ENCODE assay signal across 9 cellular contexts in the genomic region with DNA sequence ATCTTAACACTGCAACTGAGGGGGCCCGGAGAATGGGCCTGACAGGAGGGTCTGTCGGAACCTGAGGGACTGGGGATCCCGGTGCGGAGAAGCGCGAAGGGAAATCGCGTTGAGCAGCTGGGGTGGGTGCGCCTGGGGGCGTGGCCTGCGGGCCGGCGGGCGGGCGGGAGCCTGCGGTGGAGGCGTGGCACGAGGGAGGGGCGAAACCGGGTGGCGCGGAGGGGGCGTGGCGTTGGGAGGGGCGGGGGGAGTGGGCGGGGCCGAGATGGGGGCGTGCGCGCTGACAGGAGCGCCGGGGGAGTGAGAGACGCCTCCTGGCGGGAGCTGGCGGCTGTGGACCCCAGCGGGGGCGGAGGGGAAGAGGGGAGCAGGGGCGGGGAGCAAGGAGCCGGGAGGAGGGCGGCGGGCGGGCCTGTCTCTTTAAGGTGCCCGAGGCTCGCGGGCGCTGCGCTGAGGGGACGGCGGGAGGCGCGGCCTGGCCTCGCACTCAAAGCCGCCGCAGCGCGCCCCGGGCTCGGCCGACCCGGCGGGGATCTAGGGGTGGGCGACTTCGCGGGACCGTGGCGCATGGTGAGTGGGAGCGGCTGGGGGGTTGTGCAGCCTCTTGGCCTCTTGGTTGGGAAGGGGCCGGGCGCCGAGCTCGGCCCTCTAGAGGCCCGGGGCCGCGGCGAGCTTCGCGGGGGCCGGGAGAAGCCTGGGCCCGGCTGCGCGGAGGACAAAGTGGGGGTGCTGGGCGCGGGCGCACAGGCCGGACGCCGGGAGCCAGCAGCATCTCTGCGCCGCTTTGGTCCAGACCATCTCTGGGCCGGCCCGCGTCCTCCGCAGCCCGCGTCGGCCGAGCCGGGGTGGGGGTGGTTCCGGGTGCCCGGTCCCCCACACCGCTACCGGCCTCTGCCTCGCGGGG. TPM values are rescaled to one million over a fixed set of nuclear protein-coding genes. Genes with fewer than 3 reads are reported as not detected.
DNase-seq lines count a peak whose midpoint lies in the region; ATAC-seq, FAIRE-seq and TF ChIP-seq lines count a peak whose summit lies in the region.
"Had no signal": no experiment of that assay in that cellular context is flagged by ENCODE, and none has a peak within 500 bp of the region (broad histone marks: within the 10 kb centered on the region; RNA-seq: fewer than 3 reads in every experiment).

TSS of gene TWSG1 (plus strand) at position 423 of the 904 bp plus-strand sequence. CDS start 2,457 bp downstream, outside the sequence.

- peak within 1 kb of the TSS; percentile 95 for H3K4me2 ChIP-seq in keratinocyte (ENCODE audit: control insufficient read depth, extremely low read depth, insufficient read depth, low read depth, low read length)

- H3K4me3 ChIP-seq in AG09309 (ENCODE audit: control insufficient read depth, low read depth, low read length) (peak within 1 kb of the TSS; percentile 64), keratinocyte (ENCODE audit: control insufficient read depth in 2 of 3, extremely low read depth in 1 of 3, insufficient read depth in 2 of 3, low read depth in 1 of 3, low read length in 3 of 3) (peak within 1 kb of the TSS; percentile 59 to 85 (median 78))

- no peak for FAIRE-seq in keratinocyte (lab: Jason Lieb, UNC)
- FAIRE-seq: TTC549 had no signal

- H3K9ac ChIP-seq in keratinocyte (ENCODE audit: control insufficient read depth, extremely low read depth, insufficient read depth, low read length), result peak within 1 kb of the TSS; percentile 74

- peak; percentile 52 for TF ChIP-seq CTCF in AG09309 (IDR thresholded peaks at IDR 0.05; ENCODE audit: control insufficient read depth, insufficient read depth, low read depth, low read length, missing control alignments)
- peak in 2 of 3 experiments; percentile 32 to 52 for TF ChIP-seq CTCF in keratinocyte (optimal IDR thresholded peaks at IDR 0.05 in 1 of 3, IDR thresholded peaks at IDR 0.05 in 1 of 3, conservative IDR thresholded peaks at IDR 0.05 in 1 of 3; ENCODE audit: extremely low read depth in 1 of 3, insufficient read depth in 2 of 3, low read length in 3 of 3)

- peaks cover 16% of the 10 kb centered on the region for H3K79me2 ChIP-seq in keratinocyte (ENCODE audit: control insufficient read depth, insufficient read depth, low read length)

- H2AFZ ChIP-seq in keratinocyte (ENCODE audit: control insufficient read depth, low read length), result peak within 1 kb of the TSS; percentile 91

- H3K9me1 ChIP-seq in keratinocyte (ENCODE audit: control insufficient read depth, extremely low read depth, insufficient read depth, low read length), result no peaks in the 10 kb centered on the region

- H4K20me1 ChIP-seq in keratinocyte (ENCODE audit: control insufficient read depth, extremely low read depth, insufficient read depth, low read length), result no peaks in the 10 kb centered on the region

- no peaks in the 10 kb centered on the region for H3K27me3 ChIP-seq in keratinocyte (ENCODE audit: control insufficient read depth, extremely low read depth, insufficient read depth, low read length)

- peak; percentile 74 for DNase-seq in AG09309 (ENCODE audit: low read depth)
- DNase-seq in NCI-H226, result peak; percentile 88
- DNase-seq in cerebellar cortex (ENCODE audit: low spot score), result peak; percentile 83
- peak; percentile 55 for DNase-seq in keratinocyte (ENCODE audit: low read depth, low spot score)
- peak; percentile 84 to 86 for DNase-seq in stimulated activated CD4-positive, alpha-beta T cell treated with anti-CD3 and anti-CD28 coated beads, Interleukin-15, amount 100 ng/mL, for 1 hour (ENCODE audit: low read depth in 1 of 2, low spot score in 1 of 2)

- ATAC-seq in GM18873 (IDR thresholded peaks at IDR 0.05; ENCODE audit: low FRiP score, unreplicated experiment), result peak; percentile 67
- ATAC-seq in HG03139 (IDR thresholded peaks at IDR 0.05; ENCODE audit: unreplicated experiment), result peak; percentile 79
- peak; percentile 89 to 90 for ATAC-seq in activated CD4-positive, CD25-positive, alpha-beta regulatory T cell treated with anti-CD3 and anti-CD28 coated beads, Interleukin-2, amount 50 U/mL, for 24 hours

- peaks cover 3% of the 10 kb centered on the region for H3K4me1 ChIP-seq in keratinocyte (ENCODE audit: control insufficient read depth, extremely low read depth, insufficient read depth, low read length)

- H3K9me3 ChIP-seq in keratinocyte (ENCODE audit: control insufficient read depth, low read depth, low read length), result no peaks in the 10 kb centered on the region

- dilution Hi-C loops in keratinocyte (cut with MboI; ENCODE audit: extremely low pct_ligation_motif_present, low sequenced_read_pairs), result no loop called here

- H3K36me3 ChIP-seq in keratinocyte (ENCODE audit: control insufficient read depth in 2 of 2, extremely low read depth in 1 of 2, insufficient read depth in 2 of 2, low read length in 2 of 2), result peaks cover 0 to 2% of the 10 kb centered on the region in 2 experiments

- peak within 1 kb of the TSS; percentile 32 for H3K27ac ChIP-seq in keratinocyte (ENCODE audit: control insufficient read depth, insufficient read depth, low read length)

RNA-seq across cellular contexts. Expression of gene TWSG1, which starts in this region (rescaled TPM):
- 34.2 to 46.9 TPM (median 44.0 TPM) in 3 replicates for polyA plus RNA-seq in keratinocyte
- polyA plus RNA-seq in keratinocyte (2011; ENCODE audit: low read depth), result 6.7 TPM
- polyA plus RNA-seq in keratinocyte (2011; cell fraction: cytosol; rRNA removed), result 20.8 and 34.8 TPM in 2 replicates
- polyA plus RNA-seq in keratinocyte (2011; cell fraction: nucleus; rRNA removed), result 32.5 and 32.8 TPM in 2 replicates
- polyA plus RNA-seq in keratinocyte (2012; ENCODE audit: low replicate concordance), result 14.2 and 32.3 TPM in 2 replicates
- polyA minus RNA-seq in keratinocyte, result 36.6 to 71.9 TPM (median 55.0 TPM) in 3 replicates
- 24.6 TPM for polyA minus RNA-seq in keratinocyte (2011; cell fraction: cytosol; rRNA and poly(A)+ RNA removed)
- 22.9 and 52.5 TPM in 2 replicates for polyA minus RNA-seq in keratinocyte (2011; cell fraction: nucleus; rRNA and poly(A)+ RNA removed)

Comparison
In these comparisons a context has a peak if more than half of its experiments do, and no peak if none do; other contexts are left out.
1. Peak in every context shown above with its lines: DNase-seq, ATAC-seq, H3K4me3 ChIP-seq and H3K27ac ChIP-seq.